Comparison of ENCODE assay signal across 18 cellular contexts in the genomic region with DNA sequence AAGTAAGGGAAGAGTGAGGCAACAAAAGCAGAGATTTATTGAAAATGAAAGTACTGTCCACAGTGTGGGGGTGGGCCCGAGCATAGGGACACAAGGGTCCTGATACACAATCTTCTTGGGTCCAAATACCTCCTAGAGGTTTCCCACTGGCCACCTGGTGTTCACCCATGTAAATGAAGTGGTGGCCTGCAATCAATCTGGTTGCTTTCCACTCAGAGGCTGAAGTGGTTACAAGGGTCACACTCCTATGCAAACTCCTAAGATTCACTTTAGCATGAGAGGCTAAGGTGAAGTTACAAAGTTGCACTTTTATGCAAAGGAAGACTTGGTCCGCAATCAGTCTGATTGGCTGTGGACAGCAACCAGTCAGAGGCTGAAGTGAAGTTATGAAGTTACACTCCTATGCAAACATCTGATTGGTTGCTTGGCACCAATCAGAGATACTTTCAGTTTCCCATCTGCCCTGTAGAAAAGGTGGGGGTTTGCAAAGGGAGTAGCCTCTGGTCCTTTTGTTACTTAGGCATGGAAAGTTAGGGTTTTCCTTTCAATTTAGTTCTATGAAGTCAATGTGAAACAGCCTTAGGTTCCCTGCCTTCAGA. TPM values are rescaled to one million over a fixed set of nuclear protein-coding genes. Genes with fewer than 3 reads are reported as not detected.
A peak's percentile ranks its signal among the peaks of the same experiment; 100 is the strongest.
DNase-seq lines count a peak whose midpoint lies in the region; ATAC-seq and FAIRE-seq lines count a peak whose summit lies in the region.
"Had no signal": no experiment of that assay in that cellular context is flagged by ENCODE, and none has a peak within 500 bp of the region (broad histone marks: within the 10 kb centered on the region; RNA-seq: fewer than 3 reads in every experiment).

No MANE protein-coding gene starts in this region.

- H3K36me3 Mint-ChIP-seq in T-helper 17 cell (ENCODE audit: low read depth), result peaks cover 4% of the 10 kb centered on the region
- H3K36me3 Mint-ChIP-seq: CD4-positive, CD25-positive, alpha-beta regulatory T cell had no signal

- H3K4me1 Mint-ChIP-seq in T-helper 17 cell, result peaks cover 18% of the 10 kb centered on the region

- peak; percentile 64 for ATAC-seq in HG03135 (IDR thresholded peaks at IDR 0.05; ENCODE audit: unreplicated experiment)
- no peak for ATAC-seq in T-helper 17 cell
- no peak for ATAC-seq in GM21717 (IDR thresholded peaks at IDR 0.05; ENCODE audit: unreplicated experiment)
- ATAC-seq in sciatic nerve, result no peak
- ATAC-seq: GM23338 had no signal

- H3K4me3 Mint-ChIP-seq in T-helper 17 cell, result no peak overlapping the region
- H3K4me3 Mint-ChIP-seq: CD4-positive, CD25-positive, alpha-beta regulatory T cell; GM23338 had no signal

- intact Hi-C loops in sciatic nerve (cut with DNase I), result no loop called here

- no peaks in the 10 kb centered on the region for H3K27me3 ChIP-seq in small intestine (ENCODE audit: control insufficient read depth in 2 of 2, insufficient read depth in 2 of 2, low read length in 2 of 2)

- 84 to 85% (median 85%) methylated on average over 2 of the region's 2 CpGs for WGBS in small intestine, 3 donors

- no peaks in the 10 kb centered on the region for H3K36me3 ChIP-seq in small intestine (ENCODE audit: control insufficient read depth in 2 of 2, insufficient read depth in 2 of 2, low read length in 2 of 2)

- FAIRE-seq in small intestine (lab: Jason Lieb, UNC), result no peak
- FAIRE-seq: bronchial epithelial cell, G401.6 had no signal

- H3K27ac Mint-ChIP-seq in T-helper 17 cell, result peak overlapping the region; percentile 0
- H3K27ac Mint-ChIP-seq: CD4-positive, CD25-positive, alpha-beta regulatory T cell; GM23338 had no signal

- H3K9me3 ChIP-seq in T-helper 17 cell (ENCODE audit: control insufficient read depth, low read length, poor library complexity, severe bottlenecking) (no peaks in the 10 kb centered on the region), small intestine (ENCODE audit: control insufficient read depth, low read depth) (no peaks in the 10 kb centered on the region)

- H3K27me3 Mint-ChIP-seq in T-helper 17 cell, result no peaks in the 10 kb centered on the region

- H3K4me3 ChIP-seq in small intestine (ENCODE audit: low read depth in 1 of 2, low read length in 2 of 2), result no peak overlapping the region
- H3K4me3 ChIP-seq: GM23338 had no signal

- peak overlapping the region in 1 of 2 donors; percentile 30 for H3K27ac ChIP-seq in small intestine (ENCODE audit: low read depth in 1 of 2, low read length in 1 of 2)
- H3K27ac ChIP-seq: 22Rv1 had no signal

- H3K4me1 ChIP-seq in small intestine (ENCODE audit: control insufficient read depth in 2 of 2, insufficient read depth in 1 of 2, low read depth in 1 of 2, low read length in 1 of 2), result peaks cover 0 to 7% of the 10 kb centered on the region in 2 donors

- DNase-seq in DMS53 (lab: John Stamatoyannopoulos, UW), result peak; percentile 10
- no peak for DNase-seq in DMS53 treated with DMSO at 0.1 percent for 48 hours (lab: John Stamatoyannopoulos, UW; ENCODE audit: unreplicated experiment)
- no peak for DNase-seq in T-helper 17 cell
- peak; percentile 11 for DNase-seq in small intestine
- DNase-seq in sciatic nerve (ENCODE audit: low spot score), result no peak
- no peak for DNase-seq in DMS153 (lab: John Stamatoyannopoulos, UW)
- DNase-seq: activated CD4-positive, alpha-beta T cell treated with anti-CD3 and anti-CD28 coated beads, Interleukin-2, amount 50 U/mL, for 48 hours; activated gamma-delta T cell treated with Interleukin-2 at 50 U/mL for 16 hours; NCI-H1105 treated with DMSO at 0.1 percent for 48 hours; NCI-H526; T-helper 9 cell had no signal

RNA-seq across cellular contexts. Expression of gene MFSD1, which starts 26.0 kb away (rescaled TPM):
- total RNA-seq in T-helper 17 cell, result 10 to 100 TPM; 25.1 to 78.2 TPM
- polyA plus RNA-seq in small intestine, result 10 to 100 TPM; 18.6 to 44.6 (median 21.6) TPM
- total RNA-seq in sciatic nerve, result 54.6 TPM

RNA-seq across cellular contexts. Expression of gene RARRES1, which starts 43.6 kb away (rescaled TPM):
- total RNA-seq in T-helper 17 cell (not detected), sciatic nerve (264 TPM)
- polyA plus RNA-seq in small intestine, result 10 to 100 TPM in 1 of 3 donors, 1 to 10 TPM in 1, under 1 TPM in 1; 0.89 to 32.5 (median 1.4) TPM
- total RNA-seq: CD4-positive, CD25-positive, alpha-beta regulatory T cell had no signal
- polyA plus RNA-seq: CD4-positive, CD25-positive, alpha-beta regulatory T cell had no signal

Comparison
In these comparisons a context has a peak if more than half of its experiments do, and no peak if none do; other contexts are left out.
1. DNase-seq: peak in DMS53 (single experiment) and small intestine (single experiment); none in DMS53 treated with DMSO at 0.1 percent for 48 hours (single experiment), T-helper 17 cell (0 of 3), sciatic nerve (single experiment) and DMS153 (single experiment).
2. RNA of gene RARRES1, which starts 43.6 kb away (total RNA-seq): 264 TPM in sciatic nerve (single experiment); not detected in T-helper 17 cell; every median in the first group is over 100 times any median in the second.